7 cellular contexts compared by ENCODE assay signal in the genomic region with DNA sequence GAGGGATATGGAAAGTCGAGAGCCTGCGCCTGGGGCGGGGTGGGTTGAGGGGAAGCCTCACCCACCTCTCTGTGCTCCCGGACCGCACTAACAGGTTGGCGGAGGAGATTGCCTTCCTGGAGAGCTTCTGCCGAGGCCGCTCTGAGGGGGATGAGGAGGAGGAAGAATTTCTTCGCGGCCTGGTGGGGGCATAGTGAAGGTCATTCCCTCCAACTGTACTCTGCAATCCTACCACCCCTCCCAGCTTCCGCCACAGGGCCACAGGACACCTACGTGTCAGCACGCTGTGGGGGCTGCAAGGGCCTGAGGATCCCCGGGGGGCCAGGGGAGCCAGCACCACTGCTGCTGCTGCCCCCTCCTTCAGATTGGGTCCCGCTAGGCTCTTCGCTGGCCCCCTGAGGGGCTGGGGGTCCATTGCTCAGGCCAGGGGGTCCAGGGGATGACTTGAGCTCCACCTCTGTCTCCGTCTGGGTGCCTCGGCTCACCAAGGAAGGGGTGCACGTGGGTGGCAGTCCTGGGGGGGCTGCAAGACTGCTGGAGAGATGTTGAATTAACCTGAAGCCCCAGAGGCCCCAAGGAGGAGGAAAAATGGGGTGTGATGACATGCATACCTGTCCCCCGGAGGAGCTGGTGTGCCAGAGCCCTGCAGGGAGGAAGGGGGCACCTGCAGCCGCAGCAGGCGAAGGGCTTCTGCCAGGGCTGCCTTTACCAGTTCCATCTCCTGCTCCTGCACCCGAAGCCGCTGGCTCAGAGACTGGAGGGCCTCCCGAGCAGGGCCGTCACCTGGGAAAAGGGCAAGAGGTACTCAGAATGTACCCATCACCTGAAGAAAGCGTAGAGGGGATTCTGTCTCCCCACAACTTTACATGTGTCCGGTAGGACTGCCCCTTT. TPM values are rescaled to one million over a fixed set of nuclear protein-coding genes. Genes with fewer than 3 reads are reported as not detected.
DNase-seq lines count a peak whose midpoint lies in the region; ATAC-seq and TF ChIP-seq lines count a peak whose summit lies in the region.

No MANE protein-coding gene starts in this region.

- intact Hi-C loops in activated T-helper 1 cell treated with anti-CD3 and anti-CD28 coated beads, Interleukin-12 subunit alpha, Interleukin-12 subunit beta, Interleukin-2, Interleukin-4 antibody, amounts not matched to agents 30 ng/mL and 10 ng/mL and 1 ng/mL, durations not matched to agents 14 hours and 24 hours and 36 hours (cut with micrococcal nuclease), result loop anchor here (5.0 kb wide), 1 partner anchor 141 kb away; a partner anchor contains a TSS
- intact Hi-C loops in stomach (cut with DNase I; ENCODE audit: low total_unique reads), result no loop called here

- H3K4me1 ChIP-seq in stomach, result peaks cover 20 to 40% (median 28%) of the 10 kb centered on the region in 4 donors

- H3K4me1 Mint-ChIP-seq in HFFc6 (ENCODE audit: low read depth), result peaks cover 25% of the 10 kb centered on the region
- peaks cover 32% of the 10 kb centered on the region for H3K4me1 Mint-ChIP-seq in activated T-helper 1 cell treated with anti-CD3 and anti-CD28 coated beads, Interleukin-12 subunit alpha, Interleukin-12 subunit beta, Interleukin-2, Interleukin-4 antibody, amounts not matched to agents 30 ng/mL and 10 ng/mL and 1 ng/mL, durations not matched to agents 14 hours and 24 hours and 36 hours (ENCODE audit: low read depth)

- no peaks in the 10 kb centered on the region for H3K9me3 ChIP-seq in iPS-18c (ENCODE audit: control insufficient read depth, insufficient read depth, low read length)
- no peaks in the 10 kb centered on the region for H3K9me3 ChIP-seq in stomach

- ATAC-seq in HG02870 (IDR thresholded peaks at IDR 0.05; ENCODE audit: unreplicated experiment) (no peak), HG03342 (IDR thresholded peaks at IDR 0.05; ENCODE audit: unreplicated experiment) (no peak), GM21526 (IDR thresholded peaks at IDR 0.05; ENCODE audit: low FRiP score, unreplicated experiment) (no peak)

- H3K4me3 ChIP-seq in iPS-18c (ENCODE audit: insufficient read depth, low read depth, low read length), result peak overlapping the region; percentile 71; the same call in 1 of the 2 replicates
- peak overlapping the region; percentile 75 to 84 (median 76) for H3K4me3 ChIP-seq in stomach

- no peaks in the 10 kb centered on the region for H3K27me3 ChIP-seq in stomach

- 61 to 71% (median 66%) methylated on average over 20 to 28 of the region's 28 CpGs for WGBS in stomach, 5 donors

- peaks cover 18% of the 10 kb centered on the region for H3K36me3 Mint-ChIP-seq in HFFc6 (ENCODE audit: low read depth)
- H3K36me3 Mint-ChIP-seq in activated T-helper 1 cell treated with anti-CD3 and anti-CD28 coated beads, Interleukin-12 subunit alpha, Interleukin-12 subunit beta, Interleukin-2, Interleukin-4 antibody, amounts not matched to agents 30 ng/mL and 10 ng/mL and 1 ng/mL, durations not matched to agents 14 hours and 24 hours and 36 hours (ENCODE audit: low read depth), result peaks cover 16% of the 10 kb centered on the region

- H3K4me3 Mint-ChIP-seq in HFFc6, result peak overlapping the region; percentile 96
- peak overlapping the region; percentile 96 for H3K4me3 Mint-ChIP-seq in activated T-helper 1 cell treated with anti-CD3 and anti-CD28 coated beads, Interleukin-12 subunit alpha, Interleukin-12 subunit beta, Interleukin-2, Interleukin-4 antibody, amounts not matched to agents 30 ng/mL and 10 ng/mL and 1 ng/mL, durations not matched to agents 14 hours and 24 hours and 36 hours

- TF ChIP-seq EP300 in stomach (IDR thresholded peaks at IDR 0.05), result no peak

- TF ChIP-seq CTCF in HFFc6 (IDR thresholded peaks at IDR 0.05), result no peak
- TF ChIP-seq CTCF in stomach (IDR thresholded peaks at IDR 0.05), result no peak

- peaks cover 5% of the 10 kb centered on the region for H3K27me3 Mint-ChIP-seq in HFFc6 (ENCODE audit: insufficient read depth)
- H3K27me3 Mint-ChIP-seq in activated T-helper 1 cell treated with anti-CD3 and anti-CD28 coated beads, Interleukin-12 subunit alpha, Interleukin-12 subunit beta, Interleukin-2, Interleukin-4 antibody, amounts not matched to agents 30 ng/mL and 10 ng/mL and 1 ng/mL, durations not matched to agents 14 hours and 24 hours and 36 hours (ENCODE audit: insufficient read depth), result no peaks in the 10 kb centered on the region

- DNase-seq in HFFc6 (no peak), stomach (no peak)
- DNase-seq in activated T-helper 1 cell treated with anti-CD3 and anti-CD28 coated beads, Interleukin-12 subunit alpha, Interleukin-12 subunit beta, Interleukin-2, Interleukin-4 antibody, amounts not matched to agents 30 ng/mL and 10 ng/mL and 1 ng/mL, durations not matched to agents 14 hours and 24 hours and 36 hours (ENCODE audit: low spot score), result no peak

- no peaks in the 10 kb centered on the region for H3K9me3 Mint-ChIP-seq in HFFc6
- no peaks in the 10 kb centered on the region for H3K9me3 Mint-ChIP-seq in activated T-helper 1 cell treated with anti-CD3 and anti-CD28 coated beads, Interleukin-12 subunit alpha, Interleukin-12 subunit beta, Interleukin-2, Interleukin-4 antibody, amounts not matched to agents 30 ng/mL and 10 ng/mL and 1 ng/mL, durations not matched to agents 14 hours and 24 hours and 36 hours

- no peak for TF ChIP-seq POLR2A in stomach (IDR thresholded peaks at IDR 0.05)

- H3K27ac Mint-ChIP-seq in HFFc6, result peak overlapping the region; percentile 93
- H3K27ac Mint-ChIP-seq in activated T-helper 1 cell treated with anti-CD3 and anti-CD28 coated beads, Interleukin-12 subunit alpha, Interleukin-12 subunit beta, Interleukin-2, Interleukin-4 antibody, amounts not matched to agents 30 ng/mL and 10 ng/mL and 1 ng/mL, durations not matched to agents 14 hours and 24 hours and 36 hours, result peak overlapping the region; percentile 97

- H3K27ac ChIP-seq in stomach, result peak overlapping the region; percentile 83 to 97 (median 96)

- peaks cover 17 to 69% (median 56%) of the 10 kb centered on the region in 4 donors for H3K36me3 ChIP-seq in stomach

RNA-seq across cellular contexts. Expression of a gene that starts 1.5 kb away (rescaled TPM):
- total RNA-seq in HFFc6 (2021; fragmentation: NEBNext Ultra II Directional; extraction: Animal tissue kit (Norgen Biotek cat#: 25700)), result 10 to 100 TPM; 32.5 to 39.6 (median 36.4) TPM
- total RNA-seq in activated T-helper 1 cell treated with anti-CD3 and anti-CD28 coated beads, Interleukin-12 subunit alpha, Interleukin-12 subunit beta, Interleukin-2, Interleukin-4 antibody, amounts not matched to agents 30 ng/mL and 10 ng/mL and 1 ng/mL, durations not matched to agents 14 hours and 24 hours and 36 hours, result 164 and 167 TPM in 2 replicates
- 100 to 1,000 TPM in 1 of 5 donors, 10 to 100 TPM in 4; 24.4 to 112 (median 51.8) TPM for total RNA-seq in stomach
- polyA plus RNA-seq in stomach, result 10 to 100 TPM; 68.1 to 71.3 (median 69.2) TPM

RNA-seq across cellular contexts. Expression of a gene that starts 2.0 kb away (rescaled TPM):
- 1 to 10 TPM; 2.3 to 4.8 (median 3.2) TPM for total RNA-seq in HFFc6 (2021; fragmentation: NEBNext Ultra II Directional; extraction: Animal tissue kit (Norgen Biotek cat#: 25700))
- total RNA-seq in activated T-helper 1 cell treated with anti-CD3 and anti-CD28 coated beads, Interleukin-12 subunit alpha, Interleukin-12 subunit beta, Interleukin-2, Interleukin-4 antibody, amounts not matched to agents 30 ng/mL and 10 ng/mL and 1 ng/mL, durations not matched to agents 14 hours and 24 hours and 36 hours, result 2.5 and 3.2 TPM in 2 replicates
- total RNA-seq in stomach, result 1 to 10 TPM in 3 of 5 donors, under 1 TPM in 1, not detected in 1; 0.29 to 5.8 (median 2.8) TPM
- 10 to 100 TPM in 1 of 3 donors, 1 to 10 TPM in 2; 4.6 to 13.0 (median 5.1) TPM for polyA plus RNA-seq in stomach

RNA-seq across cellular contexts. Expression of a gene that starts 9.4 kb away (rescaled TPM):
- total RNA-seq in HFFc6 (2021; fragmentation: NEBNext Ultra II Directional; extraction: Animal tissue kit (Norgen Biotek cat#: 25700)), result 100 to 1,000 TPM in 2 of 6 experiments, 10 to 100 TPM in 4; 89.6 to 106 (median 95.8) TPM
- 224 and 230 TPM in 2 replicates for total RNA-seq in activated T-helper 1 cell treated with anti-CD3 and anti-CD28 coated beads, Interleukin-12 subunit alpha, Interleukin-12 subunit beta, Interleukin-2, Interleukin-4 antibody, amounts not matched to agents 30 ng/mL and 10 ng/mL and 1 ng/mL, durations not matched to agents 14 hours and 24 hours and 36 hours
- 100 to 1,000 TPM in 1 of 5 donors, 10 to 100 TPM in 4; 53.9 to 110 (median 85.3) TPM for total RNA-seq in stomach
- polyA plus RNA-seq in stomach, result 10 to 100 TPM; 32.8 to 44.6 (median 34.7) TPM

RNA-seq across cellular contexts. Expression of a gene that starts 10.7 kb away (rescaled TPM):
- total RNA-seq in HFFc6 (2021; fragmentation: NEBNext Ultra II Directional; extraction: Animal tissue kit (Norgen Biotek cat#: 25700)), result 10 to 100 TPM; 57.9 to 93.2 (median 63.0) TPM
- 93.8 and 94.3 TPM in 2 replicates for total RNA-seq in activated T-helper 1 cell treated with anti-CD3 and anti-CD28 coated beads, Interleukin-12 subunit alpha, Interleukin-12 subunit beta, Interleukin-2, Interleukin-4 antibody, amounts not matched to agents 30 ng/mL and 10 ng/mL and 1 ng/mL, durations not matched to agents 14 hours and 24 hours and 36 hours
- 10 to 100 TPM in 4 of 5 donors, 1 to 10 TPM in 1; 5.2 to 50.8 (median 13.8) TPM for total RNA-seq in stomach
- polyA plus RNA-seq in stomach, result 10 to 100 TPM; 18.5 to 38.8 (median 27.6) TPM

RNA-seq across cellular contexts. Expression of a gene that starts 19.7 kb away (rescaled TPM):
- total RNA-seq in HFFc6 (2021; fragmentation: NEBNext Ultra II Directional; extraction: Animal tissue kit (Norgen Biotek cat#: 25700)), result 10 to 100 TPM; 14.6 to 18.0 (median 16.9) TPM
- total RNA-seq in activated T-helper 1 cell treated with anti-CD3 and anti-CD28 coated beads, Interleukin-12 subunit alpha, Interleukin-12 subunit beta, Interleukin-2, Interleukin-4 antibody, amounts not matched to agents 30 ng/mL and 10 ng/mL and 1 ng/mL, durations not matched to agents 14 hours and 24 hours and 36 hours, result 38.7 and 40.7 TPM in 2 replicates
- total RNA-seq in stomach, result 10 to 100 TPM in 3 of 5 donors, 1 to 10 TPM in 2; 6.1 to 36.2 (median 12.3) TPM
- 10 to 100 TPM; 13.3 to 18.9 (median 16.3) TPM for polyA plus RNA-seq in stomach
